20 cellular contexts compared by ENCODE assay signal in genomic region chr10:117548191-117548668, GRCh38. TPM values are rescaled to one million over a fixed set of nuclear protein-coding genes. Genes with fewer than 3 reads are reported as not detected.
DNase-seq lines count a peak whose midpoint lies in the region; ATAC-seq, FAIRE-seq and TF ChIP-seq lines count a peak whose summit lies in the region.
"Had no signal": no experiment of that assay in that cellular context is flagged by ENCODE, and none has a peak within 500 bp of the region (broad histone marks: within the 10 kb centered on the region; RNA-seq: fewer than 3 reads in every experiment).

No MANE protein-coding gene starts in this region.

- TF ChIP-seq POLR2A in GM12891 (IDR thresholded peaks at IDR 0.05; ENCODE audit: low read depth, low read length): no peak

- peaks cover 95% of the 10 kb centered on the region for H3K27me3 Mint-ChIP-seq in T-helper 1 cell treated with Interleukin-12 subunit alpha and Interleukin-12 subunit beta and Interleukin-4 antibody, amounts not matched to agents 30 μg/mL and 1 μg/mL, for 36 hours (ENCODE audit: low read depth)
- H3K27me3 Mint-ChIP-seq in stimulated activated naive CD8-positive, alpha-beta T cell treated with anti-CD3 and anti-CD28 coated beads, Interleukin-15, amount 100 ng/mL, for 72 hours: peaks cover 100% of the 10 kb centered on the region

- DNase-seq in T-helper 1 cell: no peak
- no peak for DNase-seq in caudate nucleus (lab: John Stamatoyannopoulos, UW)
- DNase-seq in left kidney (ENCODE audit: low read depth, low spot score): peak; percentile 37
- DNase-seq in stimulated activated naive CD8-positive, alpha-beta T cell treated with anti-CD3 and anti-CD28 coated beads, Interleukin-15, amount 100 ng/mL, for 72 hours: no peak
- DNase-seq in ACHN: no peak
- no peak for DNase-seq in GM12891 (ENCODE audit: insufficient read length, low spot score)
- DNase-seq: 8988T; activated naive CD4-positive, alpha-beta T cell treated with Interleukin-2 at 50 U/mL for 16 hours; C1 segment of cervical spinal cord; dermis blood vessel endothelial cell; NCI-H2171 treated with DMSO at 0.1 percent for 48 hours; NCI-H748 treated with DMSO at 0.1 percent for 48 hours; occipital lobe; sigmoid colon; T1000 had no signal

- no peaks in the 10 kb centered on the region for H3K9me3 Mint-ChIP-seq in T-helper 1 cell treated with Interleukin-12 subunit alpha and Interleukin-12 subunit beta and Interleukin-4 antibody, amounts not matched to agents 30 μg/mL and 1 μg/mL, for 36 hours
- no peaks in the 10 kb centered on the region for H3K9me3 Mint-ChIP-seq in stimulated activated naive CD8-positive, alpha-beta T cell treated with anti-CD3 and anti-CD28 coated beads, Interleukin-15, amount 100 ng/mL, for 72 hours

- in situ Hi-C loops in ACHN (cut with HindIII; ENCODE audit: low pct_ligation_motif_present, low pct_unique_long_range_greater_than_20kb, low sequenced_read_pairs): no loop called here

- H3K4me1 Mint-ChIP-seq in T-helper 1 cell treated with Interleukin-12 subunit alpha and Interleukin-12 subunit beta and Interleukin-4 antibody, amounts not matched to agents 30 μg/mL and 1 μg/mL, for 36 hours (ENCODE audit: low read depth): peaks cover 13% of the 10 kb centered on the region
- H3K4me1 Mint-ChIP-seq in stimulated activated naive CD8-positive, alpha-beta T cell treated with anti-CD3 and anti-CD28 coated beads, Interleukin-15, amount 100 ng/mL, for 72 hours: peaks cover 61% of the 10 kb centered on the region

- no peak for ATAC-seq in stimulated activated naive CD8-positive, alpha-beta T cell treated with anti-CD3 and anti-CD28 coated beads, Interleukin-15, amount 100 ng/mL, for 72 hours
- ATAC-seq in GM18909 (IDR thresholded peaks at IDR 0.05; ENCODE audit: poor library complexity, unreplicated experiment): no peak
- ATAC-seq: esophagus mucosa had no signal

- peak overlapping the region; percentile 58 for H3K27ac ChIP-seq in caudate nucleus (ENCODE audit: low read depth, low read length)
- H3K27ac ChIP-seq: KMS-11, sigmoid colon had no signal

- H3K36me3 Mint-ChIP-seq in T-helper 1 cell treated with Interleukin-12 subunit alpha and Interleukin-12 subunit beta and Interleukin-4 antibody, amounts not matched to agents 30 μg/mL and 1 μg/mL, for 36 hours (ENCODE audit: low read depth): peaks cover 9% of the 10 kb centered on the region

- peak overlapping the region; percentile 63 for H3K27ac Mint-ChIP-seq in T-helper 1 cell treated with Interleukin-12 subunit alpha and Interleukin-12 subunit beta and Interleukin-4 antibody, amounts not matched to agents 30 μg/mL and 1 μg/mL, for 36 hours
- peak overlapping the region in 1 of 2 donors; percentile 59 for H3K27ac Mint-ChIP-seq in stimulated activated naive CD8-positive, alpha-beta T cell treated with anti-CD3 and anti-CD28 coated beads, Interleukin-15, amount 100 ng/mL, for 72 hours

- FAIRE-seq in GM12891 (lab: Jason Lieb, UNC): no peak
- FAIRE-seq: islet of Langerhans had no signal

- peak overlapping the region; percentile 2 for H3K4me3 Mint-ChIP-seq in T-helper 1 cell treated with Interleukin-12 subunit alpha and Interleukin-12 subunit beta and Interleukin-4 antibody, amounts not matched to agents 30 μg/mL and 1 μg/mL, for 36 hours
- peak overlapping the region; percentile 16 to 22 for H3K4me3 Mint-ChIP-seq in stimulated activated naive CD8-positive, alpha-beta T cell treated with anti-CD3 and anti-CD28 coated beads, Interleukin-15, amount 100 ng/mL, for 72 hours

TF ChIP-seq in GM12891, 5 proteins besides CTCF, POLR2A, EP300 and RAD21:
- no peak for TF ChIP-seq PAX5 (IDR thresholded peaks at IDR 0.05; ENCODE audit: insufficient read depth, low read length, severe bottlenecking)
- TF ChIP-seq POLR2AphosphoS5 (IDR thresholded peaks at IDR 0.05; ENCODE audit: low read depth, low read length): no peak
- TF ChIP-seq POU2F2 (IDR thresholded peaks at IDR 0.05; ENCODE audit: low read depth, low read length): no peak
- TF ChIP-seq TAF1 (IDR thresholded peaks at IDR 0.05; ENCODE audit: low read depth, low read length): no peak
- TF ChIP-seq SPI1 (IDR thresholded peaks at IDR 0.05; ENCODE audit: low read depth, low read length): no peak

RNA-seq across cellular contexts. Expression of gene EMX2, which starts 5.7 kb away (rescaled TPM):
- polyA plus RNA-seq in GM12891 (2012; ENCODE audit: low read depth, missing spikeins): not detected
- polyA plus RNA-seq: sigmoid colon had no signal
